ENCODE assay signal across 8 cellular contexts in the genomic region with DNA sequence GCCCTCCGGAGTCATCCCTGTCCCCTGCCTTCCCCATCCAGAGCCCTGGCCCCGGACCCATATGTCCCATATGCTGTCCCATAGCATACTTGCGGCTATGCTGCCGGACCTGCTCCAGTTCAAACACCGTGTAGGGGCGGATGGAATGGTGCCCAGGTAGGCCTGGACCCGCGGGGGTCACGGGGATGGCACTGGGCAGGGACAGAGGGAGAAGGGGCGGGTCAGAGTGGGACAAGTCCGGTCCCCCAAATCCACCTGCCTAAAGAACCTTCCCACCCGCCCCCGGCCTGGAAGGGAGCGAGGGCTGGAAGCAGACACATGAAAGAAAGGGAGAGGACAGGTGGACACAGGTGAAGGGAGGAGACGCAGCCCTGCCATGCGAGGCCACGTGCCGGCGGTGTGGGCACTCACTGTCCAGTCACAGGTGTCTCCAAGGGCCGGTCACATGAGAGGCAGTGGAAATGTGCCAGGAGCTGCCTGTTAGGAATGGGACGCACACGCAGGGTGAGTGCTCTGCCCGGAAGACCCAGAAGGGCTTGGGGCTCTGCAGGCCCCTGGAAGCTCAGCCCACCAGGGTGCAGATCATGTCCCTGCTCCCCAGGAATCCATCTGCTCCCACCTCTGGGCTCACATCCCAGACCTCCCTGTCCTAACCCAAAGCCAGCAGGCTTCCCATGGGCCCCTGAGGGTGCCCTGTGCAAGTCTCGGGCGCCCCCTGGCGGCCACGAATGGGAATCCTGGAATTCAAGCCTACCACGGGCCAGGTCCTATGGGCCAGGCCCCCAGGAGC. TPM values are rescaled to one million over a fixed set of nuclear protein-coding genes. Genes with fewer than 3 reads are reported as not detected.
A peak's percentile ranks its signal among the peaks of the same experiment; 100 is the strongest.
DNase-seq lines count a peak whose midpoint lies in the region; FAIRE-seq lines count a peak whose summit lies in the region.

No MANE protein-coding gene starts in this region.

- H3K4me3 Mint-ChIP-seq in activated naive CD4-positive, alpha-beta T cell treated with anti-CD3 and anti-CD28 coated beads, Interleukin-2, amount 10 ng/mL, durations not matched to agents 7 days and 5 days, result no peak overlapping the region

- intact Hi-C loops in head of caudate nucleus (cut with DNase I), result loop anchor here (5.0 to 10.0 kb wide), 2 partner anchors 94 to 157 kb away; no protein-coding TSS in a partner anchor

- no peaks in the 10 kb centered on the region for H3K36me3 Mint-ChIP-seq in activated naive CD4-positive, alpha-beta T cell treated with anti-CD3 and anti-CD28 coated beads, Interleukin-2, amount 10 ng/mL, durations not matched to agents 7 days and 5 days

- peak; percentile 83 for FAIRE-seq in GM19239 (lab: Jason Lieb, UNC)

- peaks cover 16% of the 10 kb centered on the region for H3K4me1 Mint-ChIP-seq in activated naive CD4-positive, alpha-beta T cell treated with anti-CD3 and anti-CD28 coated beads, Interleukin-2, amount 10 ng/mL, durations not matched to agents 7 days and 5 days

- peak; percentile 83 for DNase-seq in ACHN
- DNase-seq in GM19239 (ENCODE audit: insufficient read length, low spot score), result peak; percentile 92
- DNase-seq in NCI-H1105 (lab: John Stamatoyannopoulos, UW), result peak; percentile 66
- peak; percentile 62 for DNase-seq in SKM-1 treated with dmso at 0.1 percent for 144 hours (lab: John Stamatoyannopoulos, UW; ENCODE audit: unreplicated experiment)
- DNase-seq in activated naive CD4-positive, alpha-beta T cell treated with anti-CD3 and anti-CD28 coated beads, Interleukin-2, amount 10 ng/mL, durations not matched to agents 7 days and 5 days, result peak; percentile 90
- DNase-seq in head of caudate nucleus, result peak; percentile 63 to 97 (median 91)
- DNase-seq in pons (ENCODE audit: low spot score), result peak; percentile 80
- peak; percentile 88 for DNase-seq in ureter (ENCODE audit: low spot score)

- peak overlapping the region; percentile 52 for H3K27ac Mint-ChIP-seq in activated naive CD4-positive, alpha-beta T cell treated with anti-CD3 and anti-CD28 coated beads, Interleukin-2, amount 10 ng/mL, durations not matched to agents 7 days and 5 days

- H3K9me3 Mint-ChIP-seq in activated naive CD4-positive, alpha-beta T cell treated with anti-CD3 and anti-CD28 coated beads, Interleukin-2, amount 10 ng/mL, durations not matched to agents 7 days and 5 days, result no peaks in the 10 kb centered on the region

- in situ Hi-C loops in ACHN (cut with HindIII; ENCODE audit: low pct_ligation_motif_present, low pct_unique_long_range_greater_than_20kb, low sequenced_read_pairs), result no loop called here

- CTCF ChIA-PET in activated naive CD4-positive, alpha-beta T cell treated with anti-CD3 and anti-CD28 coated beads, Interleukin-2, amount 10 ng/mL, durations not matched to agents 7 days and 5 days (lab: Charles Lee), result interaction anchor here (0.6 to 7.6 kb wide), 57 partner anchors 10 to 374 kb away, joined by 3 to 215 read pairs (median 5); a partner anchor contains a TSS

- peaks cover 4% of the 10 kb centered on the region for H3K27me3 Mint-ChIP-seq in activated naive CD4-positive, alpha-beta T cell treated with anti-CD3 and anti-CD28 coated beads, Interleukin-2, amount 10 ng/mL, durations not matched to agents 7 days and 5 days

RNA-seq across cellular contexts. Expression of a gene that starts 14.0 kb away (rescaled TPM):
- total RNA-seq in ureter, result 89.1 TPM

RNA-seq across cellular contexts. Expression of a gene that starts 28.9 kb away (rescaled TPM):
- 1.9 TPM for total RNA-seq in ureter

RNA-seq across cellular contexts. Expression of a gene that starts 38.9 kb away (rescaled TPM):
- total RNA-seq in ureter, result 4.3 TPM

Comparison
In these comparisons a context has a peak if more than half of its experiments do, and no peak if none do; other contexts are left out.
1. Peak in every context shown above with its lines: DNase-seq.